Comparison of ENCODE assay signal across 14 cellular contexts in the genomic region with DNA sequence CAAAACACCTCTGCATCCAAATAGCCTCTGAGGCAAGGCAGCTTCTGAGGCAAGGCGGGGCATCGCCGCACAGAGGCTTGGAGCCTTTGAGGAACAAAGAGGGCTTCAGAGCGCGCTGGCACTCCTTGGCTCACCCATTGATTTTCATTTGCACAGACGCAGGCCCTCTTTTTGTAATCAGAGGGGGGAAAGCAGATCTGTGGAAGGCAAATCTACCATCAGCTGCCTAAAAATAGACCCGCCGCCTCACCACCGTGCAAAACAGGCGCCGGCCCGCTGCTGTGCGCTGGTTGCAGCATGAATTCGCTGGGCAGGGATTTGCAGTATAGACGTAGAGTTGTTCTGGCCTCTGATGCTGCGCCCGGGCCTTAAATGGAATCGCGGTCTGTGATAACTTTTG.
DNase-seq lines count a peak whose midpoint lies in the region; ATAC-seq and TF ChIP-seq lines count a peak whose summit lies in the region.
"Had no signal": no experiment of that assay in that cellular context is flagged by ENCODE, and none has a peak within 500 bp of the region (broad histone marks: within the 10 kb centered on the region; RNA-seq: fewer than 3 reads in every experiment).

No MANE protein-coding gene starts in this region.

- H3K4me1 ChIP-seq in fibroblast of lung (ENCODE audit: control insufficient read depth, extremely low read depth, insufficient read depth, low read length): peaks cover 17% of the 10 kb centered on the region
- H3K4me1 ChIP-seq in muscle layer of duodenum (ENCODE audit: control insufficient read depth in 1 of 2, insufficient read depth in 2 of 2, low read length in 2 of 2): peaks cover 0 to 30% of the 10 kb centered on the region in 2 donors
- peaks cover 0 to 11% (median 2%) of the 10 kb centered on the region in 4 donors for H3K4me1 ChIP-seq in transverse colon
- H3K4me1 ChIP-seq: testis had no signal

- H3K36me3 ChIP-seq in fibroblast of lung (ENCODE audit: control insufficient read depth, insufficient read depth, low read length): no peaks in the 10 kb centered on the region
- H3K36me3 ChIP-seq in muscle layer of duodenum (ENCODE audit: control insufficient read depth in 1 of 2, insufficient read depth in 2 of 2, low read length in 2 of 2): no peaks in the 10 kb centered on the region
- H3K36me3 ChIP-seq in transverse colon: no peaks in the 10 kb centered on the region

- no peaks in the 10 kb centered on the region for H3K79me2 ChIP-seq in fibroblast of lung (ENCODE audit: control insufficient read depth, insufficient read depth, low read length)

- DNase-seq in fibroblast of lung (ENCODE audit: low read depth in 2 of 2): peak in 1 of 2 donors; percentile 45
- no peak for DNase-seq in transverse colon
- no peak for DNase-seq in erythroblast (lab: John Stamatoyannopoulos, UW)
- DNase-seq in activated effector memory CD4-positive, alpha-beta T cell treated with Interleukin-2 at 50 U/mL for 16 hours: no peak
- DNase-seq: activated naive CD4-positive, alpha-beta T cell treated with anti-CD3 and anti-CD28 coated beads, Interleukin-2, amount 50 U/mL, for 16 hours; CD8-positive, alpha-beta T cell; NCI-H1694 treated with DMSO at 0.1 percent for 48 hours; NCI-H510A; testis had no signal

- ATAC-seq in GM19455 (IDR thresholded peaks at IDR 0.05; ENCODE audit: unreplicated experiment): no peak
- ATAC-seq: activated CD4-positive, CD25-positive, alpha-beta regulatory T cell treated with anti-CD3 and anti-CD28 coated beads, Interleukin-2, amount 50 U/mL, for 24 hours; CD8-positive, alpha-beta T cell had no signal

- H3K4me2 ChIP-seq in fibroblast of lung (ENCODE audit: extremely low read depth, insufficient read depth, low read length): peak overlapping the region; percentile 55

- TF ChIP-seq CTCF in fibroblast of lung (conservative IDR thresholded peaks at IDR 0.05 in 1 of 2, IDR thresholded peaks at IDR 0.05 in 1 of 2; ENCODE audit: low read depth in 1 of 2, low read length in 2 of 2) (no peak), transverse colon (IDR thresholded peaks at IDR 0.05) (no peak)

- no peaks in the 10 kb centered on the region for H3K9me3 ChIP-seq in fibroblast of lung (ENCODE audit: control insufficient read depth, insufficient read depth, low read depth, low read length)
- H3K9me3 ChIP-seq in muscle layer of duodenum (ENCODE audit: control insufficient read depth in 1 of 2, low read length in 2 of 2): no peaks in the 10 kb centered on the region
- no peaks in the 10 kb centered on the region for H3K9me3 ChIP-seq in transverse colon
- H3K9me3 ChIP-seq: testis had no signal

- in situ Hi-C loops in transverse colon (cut with MboI; ENCODE audit: low pct_ligation_motif_present in 1 of 4, low pct_unique_long_range_greater_than_20kb in 1 of 4, low sequenced_read_pairs in 3 of 4): no loop called here

- H3K27me3 ChIP-seq in fibroblast of lung (ENCODE audit: control insufficient read depth, insufficient read depth, low read length) (no peaks in the 10 kb centered on the region), muscle layer of duodenum (ENCODE audit: low read depth, low read length) (no peaks in the 10 kb centered on the region), transverse colon (no peaks in the 10 kb centered on the region)
- H3K27me3 ChIP-seq: testis had no signal

- no peak overlapping the region for H2AFZ ChIP-seq in fibroblast of lung (ENCODE audit: low read length)

- no peak overlapping the region for H3K9ac ChIP-seq in fibroblast of lung (ENCODE audit: insufficient read depth, low read length)

- H3K27ac ChIP-seq in angular gyrus (ENCODE audit: low read depth, low read length) (peak overlapping the region; percentile 73), fibroblast of lung (ENCODE audit: insufficient read depth, low read length) (peak overlapping the region; percentile 74), muscle layer of duodenum (ENCODE audit: low read length) (peak overlapping the region; percentile 53), transverse colon (peak overlapping the region; percentile 61 to 79 (median 68))
- H3K27ac ChIP-seq: testis had no signal

- intact Hi-C loops in transverse colon (cut with DNase I; ENCODE audit: low total_unique reads): no loop called here

- WGBS in transverse colon (ENCODE audit: low coverage in 1 of 2), 2 donors: 91 to 95% methylated on average over 8 to 19 of the region's 19 CpGs

- H4K20me1 ChIP-seq in fibroblast of lung (ENCODE audit: control insufficient read depth, extremely low read depth, insufficient read depth, low read length): no peaks in the 10 kb centered on the region

- H3K4me3 ChIP-seq in fibroblast of lung (replicated peaks in 1 of 4; ENCODE audit: control extremely low read depth in 1 of 4, insufficient read depth in 1 of 4, low read depth in 3 of 4, low read length in 4 of 4): no peak overlapping the region
- peak overlapping the region in 1 of 2 donors; percentile 45 for H3K4me3 ChIP-seq in muscle layer of duodenum (ENCODE audit: low read depth in 1 of 2, low read length in 2 of 2)
- H3K4me3 ChIP-seq in transverse colon: no peak overlapping the region
- H3K4me3 ChIP-seq: lung, testis had no signal

- no peak for TF ChIP-seq POLR2A in transverse colon (IDR thresholded peaks at IDR 0.05)
- TF ChIP-seq POLR2A in erythroblast (IDR thresholded peaks at IDR 0.05; ENCODE audit: low read length): no peak

- no peak for TF ChIP-seq EP300 in transverse colon (IDR thresholded peaks at IDR 0.05; ENCODE audit: low read depth)
